ENCODE assay signal across 25 cellular contexts in genomic region chr19:53078668-53079067, GRCh38. TPM values are rescaled to one million over a fixed set of nuclear protein-coding genes. Genes with fewer than 3 reads are reported as not detected.
DNase-seq lines count a peak whose midpoint lies in the region; ATAC-seq and TF ChIP-seq lines count a peak whose summit lies in the region.
"Had no signal": no experiment of that assay in that cellular context is flagged by ENCODE, and none has a peak within 500 bp of the region (broad histone marks: within the 10 kb centered on the region; RNA-seq: fewer than 3 reads in every experiment).

No MANE protein-coding gene starts in this region.

- no peak for TF ChIP-seq CTCF in heart left ventricle (IDR thresholded peaks at IDR 0.05)
- TF ChIP-seq CTCF in right atrium auricular region (IDR thresholded peaks at IDR 0.05) = no peak
- no peak for TF ChIP-seq CTCF in gastrocnemius medialis (IDR thresholded peaks at IDR 0.05 in 4 of 5, conservative IDR thresholded peaks at IDR 0.05 in 1 of 5)

- no peak overlapping the region for H3K4me3 ChIP-seq in heart left ventricle
- H3K4me3 ChIP-seq in right atrium auricular region = no peak overlapping the region
- H3K4me3 ChIP-seq in gastrocnemius medialis = no peak overlapping the region
- H3K4me3 ChIP-seq: A549; BLaER1 treated with 17β-estradiol and CSF1 and Interleukin-3, amounts not matched to agents 10 nM and 100 nM; HAP-1 had no signal

- ATAC-seq in heart left ventricle (peak in 3 of 4 donors; percentile 48 to 74 (median 54)), left ventricle myocardium superior (peak; percentile 51), Right ventricle myocardium inferior (no peak), gastrocnemius medialis (peak in 1 of 2 donors; percentile 50), GM21723 (IDR thresholded peaks at IDR 0.05; ENCODE audit: unreplicated experiment) (no peak)
- ATAC-seq: A549 had no signal

- TF ChIP-seq POLR2A in heart left ventricle (IDR thresholded peaks at IDR 0.05) = no peak
- TF ChIP-seq POLR2A in gastrocnemius medialis (IDR thresholded peaks at IDR 0.05) = no peak

- peaks cover 0 to 57% (median 40%) of the 10 kb centered on the region in 9 donors for H3K36me3 ChIP-seq in heart left ventricle
- peaks cover 27% of the 10 kb centered on the region for H3K36me3 ChIP-seq in right atrium auricular region
- peaks cover 0 to 63% of the 10 kb centered on the region in 2 donors for H3K36me3 ChIP-seq in gastrocnemius medialis

- 63 to 77% (median 67%) methylated on average over 1 of the region's 1 CpG for WGBS in heart left ventricle, 4 donors

- H3K27ac ChIP-seq in heart left ventricle (peak overlapping the region in 11 of 12 donors; percentile 37 to 87 (median 66)), right atrium auricular region (peak overlapping the region in 1 of 2 donors; percentile 28), gastrocnemius medialis (peak overlapping the region; percentile 10 to 62 (median 56))
- H3K27ac ChIP-seq: A549; BLaER1 treated with 17β-estradiol and CSF1 and Interleukin-3, amounts not matched to agents 10 nM and 100 nM had no signal

- H3K9me3 ChIP-seq in heart left ventricle (peaks cover 0 to 56% (median 4%) of the 10 kb centered on the region in 12 donors), right atrium auricular region (peaks cover 0 to 8% of the 10 kb centered on the region in 2 donors), gastrocnemius medialis (peaks cover 0 to 4% (median 3%) of the 10 kb centered on the region in 3 donors)
- H3K9me3 ChIP-seq: BE2C, HAP-1 had no signal

- H3K27me3 ChIP-seq in heart left ventricle (no peaks in the 10 kb centered on the region), right atrium auricular region (no peaks in the 10 kb centered on the region), gastrocnemius medialis (no peaks in the 10 kb centered on the region)
- H3K27me3 ChIP-seq: BE2C; BLaER1 treated with 17β-estradiol and CSF1 and Interleukin-3, amounts not matched to agents 10 nM and 100 nM had no signal

- in situ Hi-C loops in gastrocnemius medialis (cut with MboI; ENCODE audit: low sequenced_read_pairs in 4 of 4) = no loop called here

- H3K4me1 ChIP-seq in heart left ventricle = peaks cover 0 to 27% (median 11%) of the 10 kb centered on the region in 12 donors
- H3K4me1 ChIP-seq in right atrium auricular region = peaks cover 0 to 15% of the 10 kb centered on the region in 2 donors
- H3K4me1 ChIP-seq in gastrocnemius medialis = peaks cover 0 to 2% of the 10 kb centered on the region in 2 donors
- H3K4me1 ChIP-seq: A549; BE2C; BLaER1 treated with 17β-estradiol and CSF1 and Interleukin-3, amounts not matched to agents 10 nM and 100 nM; HAP-1 had no signal

- DNase-seq in heart left ventricle = no peak
- no peak for DNase-seq in right atrium auricular region (ENCODE audit: low spot score)
- no peak for DNase-seq in left ventricle myocardium superior
- DNase-seq in Right ventricle myocardium inferior (ENCODE audit: missing footprints) = no peak
- no peak for DNase-seq in gastrocnemius medialis
- DNase-seq in retina = no peak
- DNase-seq: 8988T; ACHN; AML-193; BE2C; Calu3; CD4-positive, alpha-beta T cell; COR-L47; DMS53; DMS79 treated with DMSO at 0.1 percent for 48 hours; GF-D8; GOT3; HFFc6 had no signal

- intact Hi-C loops in heart left ventricle (cut with DNase I) (loop anchor here in 9 of 10 donors (5.0 to 10.0 kb wide), 7 partner anchors 54 to 286 kb away; partner anchors contain the start of genes ZNF665 (in 8 of the 9), ZNF347 (in 2 of the 9), ZNF415 (in 1 of the 9) and ZNF525 (in 1 of the 9)), left ventricle myocardium superior (cut with micrococcal nuclease) (loop anchor here (10.0 kb wide), 1 partner anchor 56 kb away; the partner anchor contains the start of gene ZNF415), Right ventricle myocardium inferior (cut with DNase I) (loop anchor here (5.0 to 10.0 kb wide), 2 partner anchors 76 to 119 kb away; partner anchors contain the start of gene ZNF347), gastrocnemius medialis (cut with DNase I; ENCODE audit: low total_unique reads) (no loop called here)

RNA-seq across cellular contexts. Expression of gene ZNF160, which starts 24.6 kb away (rescaled TPM):
- total RNA-seq in heart left ventricle = 10 to 100 TPM in 8 of 9 donors, 1 to 10 TPM in 1; 10.0 to 24.7 (median 17.0) TPM
- polyA plus RNA-seq in heart left ventricle = 10 to 100 TPM; 14.4 to 19.8 TPM
- 10 to 100 TPM; 16.6 to 19.2 TPM for total RNA-seq in right atrium auricular region
- total RNA-seq in left ventricle myocardium superior = 19.2 TPM
- total RNA-seq in Right ventricle myocardium inferior = 16.5 TPM
- 10 to 100 TPM in 3 of 4 donors, 1 to 10 TPM in 1; 8.3 to 20.7 (median 11.9) TPM for total RNA-seq in gastrocnemius medialis

RNA-seq across cellular contexts. Expression of gene ERVV-2, which starts 34.1 kb away (rescaled TPM):
- total RNA-seq in heart left ventricle (not detected), right atrium auricular region (not detected), left ventricle myocardium superior (not detected), Right ventricle myocardium inferior (not detected), gastrocnemius medialis (not detected)
- polyA plus RNA-seq in heart left ventricle = not detected
- total RNA-seq: Calu3; CD4-positive, alpha-beta T cell; Daoy; G401; HFFc6 had no signal
- polyA plus RNA-seq: A549, CD14-positive monocyte had no signal

RNA-seq across cellular contexts. Expression of gene ZNF415, which starts 54.0 kb away (rescaled TPM):
- total RNA-seq in heart left ventricle = 10 to 100 TPM; 12.8 to 38.6 (median 21.4) TPM
- polyA plus RNA-seq in heart left ventricle = 10 to 100 TPM; 15.2 to 17.6 TPM
- total RNA-seq in right atrium auricular region = 10 to 100 TPM; 14.1 to 24.7 TPM
- 23.9 TPM for total RNA-seq in left ventricle myocardium superior
- total RNA-seq in Right ventricle myocardium inferior = 18.6 TPM
- total RNA-seq in gastrocnemius medialis = 1 to 10 TPM; 1.6 to 4.0 (median 3.7) TPM
- total RNA-seq: Calu3 had no signal
- polyA plus RNA-seq: A549 had no signal

Comparison
In these comparisons a context has a peak if more than half of its experiments do, and no peak if none do; other contexts are left out.
1. ATAC-seq: peak in heart left ventricle (3 of 4) and left ventricle myocardium superior (single experiment); none in Right ventricle myocardium inferior (single experiment) and GM21723 (single experiment).